Comparison of ENCODE assay signal across 8 cellular contexts in genomic region chr14:77498120-77498979, GRCh38. TPM values are rescaled to one million over a fixed set of nuclear protein-coding genes. Genes with fewer than 3 reads are reported as not detected.
A peak's percentile ranks its signal among the peaks of the same experiment; 100 is the strongest.
DNase-seq lines count a peak whose midpoint lies in the region; ATAC-seq lines count a peak whose summit lies in the region.

ISM2 (minus strand) TSS chr14:77498816; CDS start chr14:77498793, 23 bp downstream.

- H3K27me3 ChIP-seq in mucosa of stomach (ENCODE audit: control insufficient read depth, insufficient read depth, low read length), result peaks cover 29% of the 10 kb centered on the region

- H3K36me3 ChIP-seq in mucosa of stomach (ENCODE audit: control insufficient read depth, insufficient read depth, low read length), result no peaks in the 10 kb centered on the region

- no peaks in the 10 kb centered on the region for H3K9me3 ChIP-seq in mucosa of stomach (ENCODE audit: control insufficient read depth, low read length)

- ATAC-seq in GM21619 (IDR thresholded peaks at IDR 0.05; ENCODE audit: unreplicated experiment), result peak; percentile 62
- peak; percentile 82 for ATAC-seq in stimulated activated naive CD8-positive, alpha-beta T cell treated with anti-CD3 and anti-CD28 coated beads, Interleukin-15, Interleukin-2, amounts not matched to agents 100 U/mL and 50 U/mL, for 24 hours

- H3K4me3 ChIP-seq in mucosa of stomach (ENCODE audit: low read length), result peak within 1 kb of the TSS; percentile 14

- H3K4me1 ChIP-seq in mucosa of stomach (ENCODE audit: control insufficient read depth, insufficient read depth, low read length), result peaks cover 9% of the 10 kb centered on the region

- DNase-seq in DMS79 (lab: John Stamatoyannopoulos, UW) (peak; percentile 18), NAMALWA (ENCODE audit: low spot score) (peak; percentile 49), epidermal melanocyte (ENCODE audit: insufficient read length, low spot score) (peak; percentile 37), SK-N-DZ (ENCODE audit: low spot score) (no peak)
- DNase-seq in activated CD4-positive, alpha-beta T cell treated with anti-CD3 and anti-CD28 coated beads, Interleukin-2, amount 50 U/mL, for 48 hours, result peak; percentile 46 to 59
- DNase-seq in stimulated activated naive CD8-positive, alpha-beta T cell treated with anti-CD3 and anti-CD28 coated beads, Interleukin-15, Interleukin-2, amounts not matched to agents 100 U/mL and 50 U/mL, for 24 hours, result peak; percentile 58

- H3K9ac ChIP-seq in mucosa of stomach (ENCODE audit: low read length), result no peak within 1 kb of the TSS

RNA-seq across cellular contexts. Expression of gene ISM2, which starts in this region (rescaled TPM):
- not detected in 2 replicates for polyA plus RNA-seq in SK-N-DZ (2014; cell fraction: cytosol; rRNA removed)
- polyA plus RNA-seq in SK-N-DZ (2014; cell fraction: nucleus; rRNA removed), result 0.37 and 1.1 TPM in 2 replicates
